17 cellular contexts compared by ENCODE assay signal in genomic region chr1:151106891-151107290, GRCh38. TPM values are rescaled to one million over a fixed set of nuclear protein-coding genes. Genes with fewer than 3 reads are reported as not detected.
DNase-seq lines count a peak whose midpoint lies in the region; ATAC-seq and TF ChIP-seq lines count a peak whose summit lies in the region.
"Had no signal": no experiment of that assay in that cellular context is flagged by ENCODE, and none has a peak within 500 bp of the region (broad histone marks: within the 10 kb centered on the region; RNA-seq: fewer than 3 reads in every experiment).

No MANE protein-coding gene starts in this region.

- peak; percentile 70 for DNase-seq in EL
- peak; percentile 72 for DNase-seq in M059J (ENCODE audit: low read depth)
- DNase-seq in choroid plexus epithelial cell (ENCODE audit: low read depth): peak; percentile 48
- peak; percentile 48 for DNase-seq in mesenchymal stem cell
- no peak for DNase-seq in CD1c-positive myeloid dendritic cell (ENCODE audit: extremely low spot score)
- DNase-seq in stimulated activated naive CD8-positive, alpha-beta T cell treated with anti-CD3 and anti-CD28 coated beads, Interleukin-15, amount 100 ng/mL, for 72 hours: no peak
- no peak for DNase-seq in COR-L47 (lab: John Stamatoyannopoulos, UW)
- DNase-seq: activated naive CD4-positive, alpha-beta T cell; C1 segment of cervical spinal cord; DMS53; endodermal cell; heart right ventricle; left cardiac atrium; NCI-H1092; NCI-H446; WERI-Rb-1 had no signal

- H3K27ac ChIP-seq in mesenchymal stem cell (ENCODE audit: low read length, poor library complexity, severe bottlenecking): no peak overlapping the region
- H3K27ac ChIP-seq: heart right ventricle, WERI-Rb-1 had no signal

- no peak overlapping the region for H3K4ac ChIP-seq in mesenchymal stem cell (ENCODE audit: low read depth in 1 of 2, low read length in 2 of 2)

- peak overlapping the region in 1 of 2 donors; percentile 46 for H3K27ac Mint-ChIP-seq in stimulated activated naive CD8-positive, alpha-beta T cell treated with anti-CD3 and anti-CD28 coated beads, Interleukin-15, amount 100 ng/mL, for 72 hours
- H3K27ac Mint-ChIP-seq: endodermal cell had no signal

- no peak for TF ChIP-seq CTCF in choroid plexus epithelial cell (conservative IDR thresholded peaks at IDR 0.05; ENCODE audit: low read depth, low read length)

- no peak overlapping the region for H2AK5ac ChIP-seq in mesenchymal stem cell (ENCODE audit: low read length, severe bottlenecking)

- no peak overlapping the region for H3K4me3 ChIP-seq in choroid plexus epithelial cell (ENCODE audit: low read depth, low read length)
- H3K4me3 ChIP-seq in mesenchymal stem cell (ENCODE audit: insufficient read depth in 1 of 2, low read depth in 1 of 2, low read length in 2 of 2): no peak overlapping the region
- H3K4me3 ChIP-seq: heart right ventricle had no signal

- H3K27me3 ChIP-seq in mesenchymal stem cell (ENCODE audit: control insufficient read depth in 1 of 2, insufficient read depth in 1 of 2, low read length in 2 of 2): no peaks in the 10 kb centered on the region
- H3K27me3 ChIP-seq: heart right ventricle had no signal

- no peaks in the 10 kb centered on the region for H3K79me1 ChIP-seq in mesenchymal stem cell (replicated peaks; ENCODE audit: low read length, poor library complexity, severe bottlenecking)

- H3K27me3 Mint-ChIP-seq in stimulated activated naive CD8-positive, alpha-beta T cell treated with anti-CD3 and anti-CD28 coated beads, Interleukin-15, amount 100 ng/mL, for 72 hours: no peaks in the 10 kb centered on the region

- H3K18ac ChIP-seq in mesenchymal stem cell (ENCODE audit: low read depth in 1 of 2, low read length in 2 of 2): no peak overlapping the region

- no peaks in the 10 kb centered on the region for H3K4me1 ChIP-seq in mesenchymal stem cell (ENCODE audit: control insufficient read depth, insufficient read depth, low read depth, low read length)
- H3K4me1 ChIP-seq: heart right ventricle had no signal

- H3K36me3 ChIP-seq in mesenchymal stem cell (ENCODE audit: control insufficient read depth in 1 of 2, insufficient read depth in 2 of 2, low read depth in 1 of 2, low read length in 2 of 2): peaks cover 3 to 17% of the 10 kb centered on the region in 2 experiments
- H3K36me3 ChIP-seq: WERI-Rb-1 had no signal

- peak overlapping the region; percentile 61 for H3K9ac ChIP-seq in mesenchymal stem cell (ENCODE audit: low read length)

- no peak for ATAC-seq in GM18861 (IDR thresholded peaks at IDR 0.05; ENCODE audit: unreplicated experiment)
- ATAC-seq in stimulated activated naive CD8-positive, alpha-beta T cell treated with anti-CD3 and anti-CD28 coated beads, Interleukin-15, amount 100 ng/mL, for 72 hours: no peak
- ATAC-seq: heart right ventricle, left cardiac atrium had no signal

- H3K14ac ChIP-seq in mesenchymal stem cell (ENCODE audit: low read length in 2 of 2): no peak overlapping the region

- no peak overlapping the region for H2BK12ac ChIP-seq in mesenchymal stem cell (ENCODE audit: low read length in 2 of 2)

- no peak overlapping the region for H3K4me3 Mint-ChIP-seq in stimulated activated naive CD8-positive, alpha-beta T cell treated with anti-CD3 and anti-CD28 coated beads, Interleukin-15, amount 100 ng/mL, for 72 hours
- H3K4me3 Mint-ChIP-seq: endodermal cell had no signal

- no peak overlapping the region for H3K23ac ChIP-seq in mesenchymal stem cell (ENCODE audit: low read length in 2 of 2)

- no peaks in the 10 kb centered on the region for H3K9me3 ChIP-seq in mesenchymal stem cell (ENCODE audit: control insufficient read depth, low read length)
- H3K9me3 ChIP-seq: heart right ventricle had no signal

- H3K4me2 ChIP-seq in mesenchymal stem cell (ENCODE audit: low read length, poor library complexity, severe bottlenecking): no peak overlapping the region

- H3K9me3 Mint-ChIP-seq in stimulated activated naive CD8-positive, alpha-beta T cell treated with anti-CD3 and anti-CD28 coated beads, Interleukin-15, amount 100 ng/mL, for 72 hours: no peaks in the 10 kb centered on the region
- H3K9me3 Mint-ChIP-seq: endodermal cell had no signal

- no peak overlapping the region for H2BK15ac ChIP-seq in mesenchymal stem cell (ENCODE audit: low read depth, poor library complexity, severe bottlenecking)

- no peak overlapping the region for H4K8ac ChIP-seq in mesenchymal stem cell (ENCODE audit: low read length)

- H2BK120ac ChIP-seq in mesenchymal stem cell (ENCODE audit: low read depth, low read length): no peak overlapping the region

- H3K4me1 Mint-ChIP-seq in stimulated activated naive CD8-positive, alpha-beta T cell treated with anti-CD3 and anti-CD28 coated beads, Interleukin-15, amount 100 ng/mL, for 72 hours: no peaks in the 10 kb centered on the region
- H3K4me1 Mint-ChIP-seq: endodermal cell had no signal

- no peak overlapping the region for H2AFZ ChIP-seq in mesenchymal stem cell (ENCODE audit: low read depth, low read length)

- H4K91ac ChIP-seq in mesenchymal stem cell (ENCODE audit: low read length): no peak overlapping the region

- H2BK5ac ChIP-seq in mesenchymal stem cell (ENCODE audit: low read depth, low read length, poor library complexity, severe bottlenecking): no peak overlapping the region

- 65% methylated on average over 1 of the region's 2 CpGs for WGBS in mesenchymal stem cell

RNA-seq across cellular contexts. Expression of gene GABPB2, which starts 36.3 kb away (rescaled TPM):
- total RNA-seq in M059J (2014; rRNA removed; shearing (Covaris generic)): 6.2 and 11.4 TPM in 2 replicates
- 5.4 TPM for polyA plus RNA-seq in mesenchymal stem cell (2013, experiment 1 of 2)
- 4.4 TPM for polyA plus RNA-seq in mesenchymal stem cell (2013, experiment 2 of 2)

RNA-seq across cellular contexts. Expression of gene SEMA6C, which starts 39.5 kb away (rescaled TPM):
- 0.12 and 0.79 TPM in 2 replicates for total RNA-seq in M059J (2014; rRNA removed; shearing (Covaris generic))
- 1.1 TPM for polyA plus RNA-seq in mesenchymal stem cell (2013, experiment 1 of 2)
- polyA plus RNA-seq in mesenchymal stem cell (2013, experiment 2 of 2): 1.2 TPM

RNA-seq across cellular contexts. Expression of gene MLLT11, which starts 46.7 kb away (rescaled TPM):
- total RNA-seq in M059J (2014; rRNA removed; shearing (Covaris generic)): 43.2 and 46.5 TPM in 2 replicates
- polyA plus RNA-seq in mesenchymal stem cell (2013, experiment 1 of 2): 46.8 TPM
- 46.4 TPM for polyA plus RNA-seq in mesenchymal stem cell (2013, experiment 2 of 2)

RNA-seq across cellular contexts. Expression of gene CDC42SE1, which starts 47.5 kb away (rescaled TPM):
- total RNA-seq in M059J (2014; rRNA removed; shearing (Covaris generic)): 56.2 and 65.4 TPM in 2 replicates
- 60.1 TPM for polyA plus RNA-seq in mesenchymal stem cell (2013, experiment 1 of 2)
- polyA plus RNA-seq in mesenchymal stem cell (2013, experiment 2 of 2): 59.9 TPM

RNA-seq across cellular contexts. Expression of gene TNFAIP8L2, which starts 49.6 kb away (rescaled TPM):
- not detected in 2 replicates for total RNA-seq in M059J (2014; rRNA removed; shearing (Covaris generic))
- not detected for polyA plus RNA-seq in mesenchymal stem cell (2013, experiment 1 of 2)
- not detected for polyA plus RNA-seq in mesenchymal stem cell (2013, experiment 2 of 2)
- total RNA-seq: endodermal cell had no signal

Comparison
In these comparisons a context has a peak if more than half of its experiments do, and no peak if none do; other contexts are left out.
1. DNase-seq: peak in EL (single experiment), M059J (single experiment), choroid plexus epithelial cell (single experiment) and mesenchymal stem cell (single experiment); none in CD1c-positive myeloid dendritic cell (single experiment), stimulated activated naive CD8-positive, alpha-beta T cell treated with anti-CD3 and anti-CD28 coated beads, Interleukin-15, amount 100 ng/mL, for 72 hours (0 of 2) and COR-L47 (single experiment).